Comparison of ENCODE assay signal across 8 cellular contexts in the genomic region with DNA sequence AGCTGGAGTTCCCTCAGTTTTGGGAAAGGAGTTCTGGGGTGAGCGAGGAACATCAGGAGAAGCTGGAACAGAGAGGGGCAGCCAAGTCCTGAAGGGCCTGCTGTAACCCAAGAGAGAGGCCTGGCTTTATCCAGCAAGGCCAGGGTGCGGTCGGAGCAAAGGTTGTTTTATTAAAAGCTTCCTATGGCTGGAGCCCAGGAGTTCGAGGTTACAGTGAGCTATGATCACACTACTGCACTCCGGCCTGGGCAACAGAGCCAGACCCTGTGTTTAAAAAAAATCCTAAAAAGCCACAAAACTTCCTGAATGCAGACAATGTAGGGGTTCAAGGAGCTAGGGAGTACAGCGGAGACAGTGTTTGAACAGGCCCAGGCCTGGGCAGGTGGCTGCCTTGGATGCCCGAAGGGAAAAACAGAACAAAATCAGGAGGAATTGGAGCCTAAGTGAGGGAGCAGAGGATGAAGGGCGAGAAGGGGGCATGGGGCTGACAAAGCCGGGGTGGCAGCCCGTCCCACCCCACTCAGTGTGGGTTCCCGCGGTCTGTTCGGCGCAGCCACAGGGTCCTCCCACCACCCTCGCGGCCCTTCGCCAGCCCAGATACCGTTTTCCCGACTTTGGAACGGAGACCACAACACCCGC. TPM values are rescaled to one million over a fixed set of nuclear protein-coding genes. Genes with fewer than 3 reads are reported as not detected.
A peak's percentile ranks its signal among the peaks of the same experiment; 100 is the strongest.
DNase-seq lines count a peak whose midpoint lies in the region; ATAC-seq and TF ChIP-seq lines count a peak whose summit lies in the region.

No MANE protein-coding gene starts in this region.

- peaks cover 4% of the 10 kb centered on the region for H3K79me1 ChIP-seq in neuronal stem cell (ENCODE audit: low read depth, low read length)

- H3K14ac ChIP-seq in neuronal stem cell (ENCODE audit: low read length) = peak overlapping the region; percentile 87

- no peaks in the 10 kb centered on the region for H3K27me3 Mint-ChIP-seq in T-helper 2 cell treated with Interferon-gamma antibody and Interleukin-4, amounts not matched to agents 5 μg/mL and 100 μg/mL, for 36 hours (ENCODE audit: low read depth)

- peak; percentile 11 for ATAC-seq in HG02763 (IDR thresholded peaks at IDR 0.05; ENCODE audit: unreplicated experiment)

- H2BK12ac ChIP-seq in neuronal stem cell (ENCODE audit: low read length) = peak overlapping the region; percentile 1

- no CpG with 5 or more reads among the region's 21 CpGs for WGBS in neuronal stem cell (ENCODE audit: extremely low coverage in 2 of 2, insufficient read length in 2 of 2, insufficient replicate concordance in 1 of 2), 2 donors

- H3K4me3 Mint-ChIP-seq in T-helper 2 cell treated with Interferon-gamma antibody and Interleukin-4, amounts not matched to agents 5 μg/mL and 100 μg/mL, for 36 hours = peak overlapping the region; percentile 97

- DNase-seq in GM13976 (ENCODE audit: low spot score) = peak; percentile 53
- DNase-seq in T-helper 2 cell treated with Interferon-gamma antibody and Interleukin-4, amounts not matched to agents 5 μg/mL and 100 μg/mL, for 36 hours (ENCODE audit: low spot score) = no peak
- DNase-seq in epithelial cell of proximal tubule (ENCODE audit: low read depth) = no peak
- no peak for DNase-seq in neuronal stem cell (ENCODE audit: low spot score)
- no peak for DNase-seq in SK-N-DZ (ENCODE audit: low spot score)
- no peak for DNase-seq in RKO (ENCODE audit: low spot score)
- DNase-seq in Kasumi-1 (lab: John Stamatoyannopoulos, UW) = no peak

- in situ Hi-C loops in GM13976 (cut with MboI; ENCODE audit: low sequenced_read_pairs, unreplicated experiment) = no loop called here

- no peaks in the 10 kb centered on the region for H3K36me3 Mint-ChIP-seq in T-helper 2 cell treated with Interferon-gamma antibody and Interleukin-4, amounts not matched to agents 5 μg/mL and 100 μg/mL, for 36 hours (ENCODE audit: low read depth)

- no peak for TF ChIP-seq CTCF in GM13976 (IDR thresholded peaks at IDR 0.05; ENCODE audit: borderline replicate concordance, control extremely low read depth, extremely low read depth, insufficient read depth, missing control alignments)
- no peak for TF ChIP-seq CTCF in epithelial cell of proximal tubule (conservative IDR thresholded peaks at IDR 0.05; ENCODE audit: low read depth, low read length)

- peak overlapping the region; percentile 99 for H3K18ac ChIP-seq in neuronal stem cell (ENCODE audit: low read length)

- H4K91ac ChIP-seq in neuronal stem cell (ENCODE audit: low read depth, low read length, poor library complexity) = no peak overlapping the region

- no peaks in the 10 kb centered on the region for H3K9me3 Mint-ChIP-seq in T-helper 2 cell treated with Interferon-gamma antibody and Interleukin-4, amounts not matched to agents 5 μg/mL and 100 μg/mL, for 36 hours

- peak overlapping the region; percentile 69 for H3K4me3 ChIP-seq in epithelial cell of proximal tubule (ENCODE audit: low read depth, low read length)
- H3K4me3 ChIP-seq in neuronal stem cell (ENCODE audit: low read length in 2 of 2) = peak overlapping the region; percentile 87 to 90

- H3K27ac Mint-ChIP-seq in T-helper 2 cell treated with Interferon-gamma antibody and Interleukin-4, amounts not matched to agents 5 μg/mL and 100 μg/mL, for 36 hours = peak overlapping the region; percentile 100

- H2AK5ac ChIP-seq in neuronal stem cell (ENCODE audit: low read depth, low read length) = peak overlapping the region; percentile 72

- no peak overlapping the region for H2BK15ac ChIP-seq in neuronal stem cell (ENCODE audit: low read length)

- no peak overlapping the region for H4K8ac ChIP-seq in neuronal stem cell (ENCODE audit: low read depth, low read length)

- peak overlapping the region; percentile 97 for H3K9ac ChIP-seq in neuronal stem cell (ENCODE audit: low read depth, low read length, poor library complexity)

- H2BK5ac ChIP-seq in neuronal stem cell (ENCODE audit: low read length) = peak overlapping the region; percentile 90

- H3K27me3 ChIP-seq in neuronal stem cell (ENCODE audit: control insufficient read depth in 3 of 3, insufficient read depth in 3 of 3, low read depth in 1 of 3, low read length in 3 of 3) = no peaks in the 10 kb centered on the region

- H3K4ac ChIP-seq in neuronal stem cell (ENCODE audit: low read length) = peak overlapping the region; percentile 30

- peak overlapping the region; percentile 99 for H3K23ac ChIP-seq in neuronal stem cell (ENCODE audit: low read depth, low read length, poor library complexity)

- H3K4me1 ChIP-seq in neuronal stem cell (ENCODE audit: control insufficient read depth in 2 of 2, insufficient read depth in 1 of 2, low read depth in 1 of 2, low read length in 2 of 2) = peaks cover 22 to 28% of the 10 kb centered on the region in 2 donors

- H3K9me3 ChIP-seq in neuronal stem cell (replicated peaks in 1 of 2; ENCODE audit: control insufficient read depth in 2 of 2, insufficient read depth in 1 of 2, low read depth in 1 of 2, low read length in 2 of 2) = no peaks in the 10 kb centered on the region

- H2AFZ ChIP-seq in neuronal stem cell (ENCODE audit: low read length) = peak overlapping the region; percentile 89

- peaks cover 23% of the 10 kb centered on the region for H3K4me1 Mint-ChIP-seq in T-helper 2 cell treated with Interferon-gamma antibody and Interleukin-4, amounts not matched to agents 5 μg/mL and 100 μg/mL, for 36 hours (ENCODE audit: low read depth)

- no peaks in the 10 kb centered on the region for H3K36me3 ChIP-seq in neuronal stem cell (replicated peaks in 1 of 2; ENCODE audit: control insufficient read depth in 2 of 2, insufficient read depth in 2 of 2, low read length in 2 of 2)

- peak overlapping the region; percentile 82 for H3K4me2 ChIP-seq in neuronal stem cell (ENCODE audit: insufficient read depth, low read length, poor library complexity, severe bottlenecking)

- no peak overlapping the region for H2BK120ac ChIP-seq in neuronal stem cell (ENCODE audit: low read depth, low read length)

- peak overlapping the region; percentile 80 for H3K27ac ChIP-seq in neuronal stem cell (replicated peaks; ENCODE audit: low read length)

RNA-seq across cellular contexts. Expression of a gene that starts 22.1 kb away (rescaled TPM):
- total RNA-seq in epithelial cell of proximal tubule = 343 and 1,362 TPM in 2 replicates
- 502 TPM for polyA plus RNA-seq in neuronal stem cell (2013, experiment 1 of 2)
- 539 TPM for polyA plus RNA-seq in neuronal stem cell (2013, experiment 2 of 2)
- polyA plus RNA-seq in SK-N-DZ (2014; cell fraction: cytosol; rRNA removed) = 15.5 and 29.5 TPM in 2 replicates
- 347 and 1,650 TPM in 2 replicates for polyA plus RNA-seq in SK-N-DZ (2014; cell fraction: nucleus; rRNA removed)

RNA-seq across cellular contexts. Expression of a gene that starts 48.1 kb away (rescaled TPM):
- 81.2 and 101 TPM in 2 replicates for total RNA-seq in epithelial cell of proximal tubule
- 43.8 TPM for polyA plus RNA-seq in neuronal stem cell (2013, experiment 1 of 2)
- polyA plus RNA-seq in neuronal stem cell (2013, experiment 2 of 2) = 47.1 TPM
- polyA plus RNA-seq in SK-N-DZ (2014; cell fraction: cytosol; rRNA removed) = 32.7 and 42.1 TPM in 2 replicates
- 92.4 and 96.0 TPM in 2 replicates for polyA plus RNA-seq in SK-N-DZ (2014; cell fraction: nucleus; rRNA removed)

RNA-seq across cellular contexts. Expression of a gene that starts 54.2 kb away (rescaled TPM):
- 6.4 and 27.0 TPM in 2 replicates for total RNA-seq in epithelial cell of proximal tubule
- polyA plus RNA-seq in neuronal stem cell (2013, experiment 1 of 2) = 2.0 TPM
- 2.5 TPM for polyA plus RNA-seq in neuronal stem cell (2013, experiment 2 of 2)
- polyA plus RNA-seq in SK-N-DZ (2014; cell fraction: cytosol; rRNA removed) = 15.6 and 18.2 TPM in 2 replicates
- polyA plus RNA-seq in SK-N-DZ (2014; cell fraction: nucleus; rRNA removed) = 45.6 and 148 TPM in 2 replicates
